8 cellular contexts compared by ENCODE assay signal in genomic region chr20:43666376-43667328, GRCh38. TPM values are rescaled to one million over a fixed set of nuclear protein-coding genes. Genes with fewer than 3 reads are reported as not detected.
DNase-seq lines count a peak whose midpoint lies in the region; ATAC-seq and TF ChIP-seq lines count a peak whose summit lies in the region.

MYBL2 (plus strand) TSS chr20:43667114; CDS start chr20:43667284, 170 bp downstream.

- H3K36me3 ChIP-seq in ectodermal cell (ENCODE audit: control insufficient read depth, insufficient read depth, low read length) (no peaks in the 10 kb centered on the region), mucosa of descending colon (ENCODE audit: low read depth) (no peaks in the 10 kb centered on the region)

- H3K4me3 ChIP-seq in ectodermal cell (ENCODE audit: insufficient read depth, low read depth, low read length) = peak within 1 kb of the TSS; percentile 76
- no peak within 1 kb of the TSS for H3K4me3 ChIP-seq in mucosa of descending colon

- intact Hi-C loops in mucosa of descending colon (cut with DNase I, micrococcal nuclease) = no loop called here

- H3K4me1 ChIP-seq in ectodermal cell (ENCODE audit: control insufficient read depth, insufficient read depth, low read length) (no peaks in the 10 kb centered on the region), mucosa of descending colon (ENCODE audit: low read depth) (peaks cover 16% of the 10 kb centered on the region)

- ATAC-seq in GM18907 (IDR thresholded peaks at IDR 0.05; ENCODE audit: unreplicated experiment) (peak; percentile 74), HG03159 (IDR thresholded peaks at IDR 0.05; ENCODE audit: unreplicated experiment) (peak; percentile 75), mucosa of descending colon (peak; percentile 94)

- 13 to 15% methylated on average over 85 to 88 of the region's 90 CpGs for WGBS in ectodermal cell, 2 experiments

- DNase-seq in AML-193 (lab: John Stamatoyannopoulos, UW) (peak; percentile 16 to 33), NCI-H510A treated with DMSO at 0.1 percent for 48 hours (lab: John Stamatoyannopoulos, UW) (peak; percentile 47), mucosa of descending colon (peak; percentile 63 to 82 (median 81))
- peak; percentile 51 to 61 for DNase-seq in activated CD4-positive, alpha-beta T cell treated with anti-CD3 and anti-CD28 coated beads, Interleukin-2, amount 50 U/mL, for 24 hours (ENCODE audit: low read depth in 1 of 2, low spot score in 1 of 2)
- DNase-seq in stimulated activated naive CD4-positive, alpha-beta T cell (lab: John Stamatoyannopoulos, UW) = peak; percentile 50 to 85 (median 60)

- no peaks in the 10 kb centered on the region for H3K9me3 ChIP-seq in ectodermal cell (ENCODE audit: control insufficient read depth, low read length)
- no peaks in the 10 kb centered on the region for H3K9me3 ChIP-seq in mucosa of descending colon

- no peak for TF ChIP-seq CTCF in mucosa of descending colon (IDR thresholded peaks at IDR 0.05)

- H3K27ac ChIP-seq in ectodermal cell (ENCODE audit: insufficient read depth, low read depth, low read length, poor library complexity, severe bottlenecking) = no peak within 1 kb of the TSS

- H3K27me3 ChIP-seq in ectodermal cell (ENCODE audit: control insufficient read depth, insufficient read depth, low read length, poor library complexity, severe bottlenecking) = peaks cover 19% of the 10 kb centered on the region

RNA-seq across cellular contexts. Expression of gene MYBL2, which starts in this region (rescaled TPM):
- polyA plus RNA-seq in ectodermal cell (2013, experiment 1 of 4) = 125 TPM
- polyA plus RNA-seq in ectodermal cell (2013, experiment 2 of 4) = 108 TPM
- polyA plus RNA-seq in ectodermal cell (2013, experiment 3 of 4) = 87.4 TPM
- 84.8 TPM for polyA plus RNA-seq in ectodermal cell (2013, experiment 4 of 4)
- total RNA-seq in mucosa of descending colon = 10 to 100 TPM in 1 of 3 donors, 1 to 10 TPM in 2; 1.9 to 19.5 (median 5.1) TPM

Comparison
In these comparisons a context has a peak if more than half of its experiments do, and no peak if none do; other contexts are left out.
1. DNase-seq: peak in every context shown above with its lines; median percentile 81 in mucosa of descending colon; 60 in stimulated activated naive CD4-positive, alpha-beta T cell; 56 in activated CD4-positive, alpha-beta T cell treated with anti-CD3 and anti-CD28 coated beads, Interleukin-2, amount 50 U/mL, for 24 hours; 47 in NCI-H510A treated with DMSO at 0.1 percent for 48 hours; 24 in AML-193.